ENCODE assay signal across 20 cellular contexts in the genomic region with DNA sequence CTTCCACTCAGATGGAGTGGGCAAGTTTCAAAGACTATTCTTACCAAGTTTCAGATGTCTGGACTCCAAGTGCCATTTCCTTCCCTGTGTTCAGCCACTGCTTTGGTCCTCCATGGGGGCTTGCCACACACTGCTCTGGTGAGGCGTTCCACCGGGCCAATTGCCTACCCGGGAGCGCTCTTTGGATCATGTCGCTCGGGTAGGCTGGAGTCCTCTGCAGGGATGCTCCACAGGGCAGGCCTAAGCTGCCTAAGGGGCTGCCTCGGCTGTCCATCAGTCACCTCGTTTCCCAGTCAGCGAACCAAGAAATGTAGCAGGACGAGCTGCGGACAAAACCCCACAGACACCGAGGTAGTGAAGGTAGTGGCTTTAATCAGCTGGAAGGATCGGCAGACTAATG.
DNase-seq lines count a peak whose midpoint lies in the region; ATAC-seq, FAIRE-seq and TF ChIP-seq lines count a peak whose summit lies in the region.
"Had no signal": no experiment of that assay in that cellular context is flagged by ENCODE, and none has a peak within 500 bp of the region (broad histone marks: within the 10 kb centered on the region; RNA-seq: fewer than 3 reads in every experiment).

No MANE protein-coding gene starts in this region.

- H4K20me1 ChIP-seq in astrocyte (ENCODE audit: insufficient read depth, low read length) (no peaks in the 10 kb centered on the region), H1 (replicated peaks in 1 of 2; ENCODE audit: control insufficient read depth in 1 of 2, insufficient read depth in 2 of 2, low read length in 2 of 2) (no peaks in the 10 kb centered on the region)
- H4K20me1 ChIP-seq: BLaER1 treated with 17β-estradiol and CSF1 and Interleukin-3, amounts not matched to agents 10 nM and 100 nM had no signal

- no peak overlapping the region for H2BK5ac ChIP-seq in H1 (ENCODE audit: low read depth, low read length)
- H2BK5ac ChIP-seq in trophoblast cell (ENCODE audit: low read depth, low read length, poor library complexity): peak overlapping the region; percentile 89

- no peak overlapping the region for H4K12ac ChIP-seq in trophoblast cell (ENCODE audit: low read depth, low read length)

- H3K4ac ChIP-seq in H1 (replicated peaks; ENCODE audit: insufficient read length, low read depth, low read length) (no peak overlapping the region), trophoblast cell (ENCODE audit: low read depth, low read length) (peak overlapping the region; percentile 34)

- H3K23ac ChIP-seq in H1 (ENCODE audit: insufficient read length) (no peak overlapping the region), trophoblast cell (ENCODE audit: low read length) (no peak overlapping the region)

- no peak overlapping the region for H3K14ac ChIP-seq in H1 (ENCODE audit: insufficient read length)
- H3K14ac ChIP-seq in trophoblast cell (ENCODE audit: low read length): peak overlapping the region; percentile 91

- no peak overlapping the region for H2BK20ac ChIP-seq in H1 (ENCODE audit: low read length)

- TF ChIP-seq RAD21 in H1 (IDR thresholded peaks at IDR 0.05 in 1 of 2, conservative IDR thresholded peaks at IDR 0.05 in 1 of 2; ENCODE audit: low read depth in 2 of 2, low read length in 2 of 2): no peak

- no peaks in the 10 kb centered on the region for H3K23me2 ChIP-seq in H1 (ENCODE audit: low read depth, low read length)

- no peak overlapping the region for H3K4me2 ChIP-seq in astrocyte (ENCODE audit: low read length)
- H3K4me2 ChIP-seq in H1 (ENCODE audit: insufficient read depth in 1 of 2, low read depth in 2 of 2, low read length in 2 of 2): no peak overlapping the region
- no peak overlapping the region for H3K4me2 ChIP-seq in trophoblast cell (ENCODE audit: low read length)
- H3K4me2 ChIP-seq: A549; BLaER1 treated with 17β-estradiol and CSF1 and Interleukin-3, amounts not matched to agents 10 nM and 100 nM had no signal

- H3K18ac ChIP-seq in H1 (ENCODE audit: extremely low read depth, low read length) (no peak overlapping the region), trophoblast cell (ENCODE audit: low read length) (peak overlapping the region; percentile 37)

- H3K27ac ChIP-seq in astrocyte (ENCODE audit: low read depth, low read length) (no peak overlapping the region), H1 (ENCODE audit: low read depth, low read length) (no peak overlapping the region), trophoblast cell (ENCODE audit: low read depth, low read length) (peak overlapping the region; percentile 82), testis (no peak overlapping the region)
- H3K27ac ChIP-seq: 22Rv1; A549; BLaER1 treated with 17β-estradiol and CSF1 and Interleukin-3, amounts not matched to agents 10 nM and 100 nM; C4-2B had no signal

- CTCF ChIA-PET in H1 (lab: Charles Lee; ENCODE audit: partially characterized antibody): no interaction called here

- DNase-seq in astrocyte (ENCODE audit: low read depth): no peak
- DNase-seq in H1 (ENCODE audit: low read depth in 1 of 2, low spot score in 2 of 2): no peak
- DNase-seq in trophoblast cell: peak; percentile 26 to 53
- DNase-seq in testis: no peak
- no peak for DNase-seq in stimulated activated naive B cell treated with anti-CD40 and anti-IgM and Interleukin-4, amounts not matched to agents 10 μg/mL and 1 μg/mL and 100 μg/mL, for 72 hours
- DNase-seq: AML-193; Caco-2; Calu3; CD4-positive, alpha-beta T cell; CD8-positive, alpha-beta T cell; DMS79 treated with DMSO at 0.1 percent for 48 hours; GF-D8 had no signal

- peak overlapping the region; percentile 14; the same call in 1 of the 2 replicates for H4K8ac ChIP-seq in H1 (ENCODE audit: extremely low read depth, insufficient read depth, low read length)
- H4K8ac ChIP-seq in trophoblast cell (ENCODE audit: low read depth, low read length): peak overlapping the region; percentile 76

- no peak overlapping the region for H3K9ac ChIP-seq in astrocyte (ENCODE audit: low read length)
- no peak overlapping the region for H3K9ac ChIP-seq in H1 (replicated peaks in 1 of 4; ENCODE audit: extremely low read depth in 1 of 4, low read depth in 3 of 4, low read length in 3 of 4)
- H3K9ac ChIP-seq in trophoblast cell (ENCODE audit: low read length): no peak overlapping the region
- H3K9ac ChIP-seq: BLaER1 treated with 17β-estradiol and CSF1 and Interleukin-3, amounts not matched to agents 10 nM and 100 nM had no signal

- H3K4me3 ChIP-seq in astrocyte (ENCODE audit: insufficient read depth, low read depth, low read length) (no peak overlapping the region), H1 (ENCODE audit: extremely low read depth in 1 of 4, insufficient read depth in 2 of 4, low read depth in 3 of 4, low read length in 4 of 4) (no peak overlapping the region), trophoblast cell (ENCODE audit: low read depth, low read length) (peak overlapping the region; percentile 56), testis (no peak overlapping the region)
- H3K4me3 ChIP-seq: A549; BLaER1 treated with 17β-estradiol and CSF1 and Interleukin-3, amounts not matched to agents 10 nM and 100 nM had no signal

- no peak for ATAC-seq in stimulated activated naive B cell treated with anti-CD40 and anti-IgM and Interleukin-4, amounts not matched to agents 10 μg/mL and 1 μg/mL and 100 μg/mL, for 72 hours (replicated peaks)
- ATAC-seq: A549; CD8-positive, alpha-beta T cell had no signal

- H3K36me3 ChIP-seq in astrocyte (ENCODE audit: insufficient read depth, low read length) (no peaks in the 10 kb centered on the region), H1 (ENCODE audit: control insufficient read depth in 2 of 4, insufficient read depth in 4 of 4, low read length in 3 of 4) (no peaks in the 10 kb centered on the region), trophoblast cell (ENCODE audit: control insufficient read depth in 1 of 2, insufficient read depth in 2 of 2, low read length in 2 of 2) (peaks cover 2 to 4% of the 10 kb centered on the region in 2 experiments), testis (ENCODE audit: low read depth, missing control alignments) (no peaks in the 10 kb centered on the region)
- H3K36me3 ChIP-seq: BLaER1 treated with 17β-estradiol and CSF1 and Interleukin-3, amounts not matched to agents 10 nM and 100 nM had no signal

- H3K9me3 ChIP-seq in astrocyte (ENCODE audit: insufficient read depth, low read depth, low read length) (no peaks in the 10 kb centered on the region), H1 (ENCODE audit: insufficient read depth in 2 of 2, low read depth in 1 of 2, low read length in 1 of 2) (no peaks in the 10 kb centered on the region), trophoblast cell (ENCODE audit: insufficient read depth, low read depth, low read length) (no peaks in the 10 kb centered on the region), testis (no peaks in the 10 kb centered on the region)
- H3K9me3 ChIP-seq: A549, Caco-2 had no signal

- H2AFZ ChIP-seq in astrocyte (ENCODE audit: low read depth, low read length) (no peak overlapping the region), H1 (ENCODE audit: low read length) (no peak overlapping the region), trophoblast cell (ENCODE audit: insufficient read depth, low read length, poor library complexity) (peak overlapping the region; percentile 67)

- H2BK15ac ChIP-seq in H1 (ENCODE audit: low read length): no peak overlapping the region

- TF ChIP-seq CTCF in astrocyte (IDR thresholded peaks at IDR 0.05; ENCODE audit: insufficient read depth, low read depth, low read length): no peak
- no peak for TF ChIP-seq CTCF in H1 (IDR thresholded peaks at IDR 0.05; ENCODE audit: control extremely low read depth in 1 of 3, insufficient read depth in 1 of 3, low read depth in 1 of 3, low read length in 3 of 3)
- no peak for TF ChIP-seq CTCF in testis (IDR thresholded peaks at IDR 0.05)

- FAIRE-seq in astrocyte (lab: Jason Lieb, UNC): peak; percentile 72
- FAIRE-seq in H1 (lab: Jason Lieb, UNC): no peak
- FAIRE-seq: D721Med, G401.6, GM19239 had no signal

- H3K4me1 ChIP-seq in astrocyte (ENCODE audit: insufficient read depth, low read length) (no peaks in the 10 kb centered on the region), H1 (replicated peaks in 1 of 4; ENCODE audit: control insufficient read depth in 3 of 4, insufficient read depth in 4 of 4, low read length in 3 of 4) (no peaks in the 10 kb centered on the region), trophoblast cell (ENCODE audit: control insufficient read depth in 1 of 2, insufficient read depth in 2 of 2, low read length in 2 of 2) (peaks cover 4 to 8% of the 10 kb centered on the region in 2 experiments), testis (no peaks in the 10 kb centered on the region)
- H3K4me1 ChIP-seq: A549; BLaER1 treated with 17β-estradiol and CSF1 and Interleukin-3, amounts not matched to agents 10 nM and 100 nM had no signal

- no peak overlapping the region for H3K27ac Mint-ChIP-seq in astrocyte (ENCODE audit: unreplicated experiment)
- no peak overlapping the region for H3K27ac Mint-ChIP-seq in stimulated activated naive B cell treated with anti-CD40 and anti-IgM and Interleukin-4, amounts not matched to agents 10 μg/mL and 1 μg/mL and 100 μg/mL, for 72 hours
- H3K27ac Mint-ChIP-seq: B cell; CD4-positive, alpha-beta T cell; CD8-positive, alpha-beta T cell had no signal

- H3K79me1 ChIP-seq in H1 (ENCODE audit: low read depth, low read length) (no peaks in the 10 kb centered on the region), trophoblast cell (ENCODE audit: low read length) (peaks cover 15% of the 10 kb centered on the region)

- H4K91ac ChIP-seq in H1 (replicated peaks; ENCODE audit: insufficient read length, low read length) (no peak overlapping the region), trophoblast cell (ENCODE audit: low read depth, low read length) (peak overlapping the region; percentile 93)

- H4K5ac ChIP-seq in H1 (ENCODE audit: insufficient read length, low read depth, low read length): no peak overlapping the region

- TF ChIP-seq POLR2A in H1 (IDR thresholded peaks at IDR 0.05; ENCODE audit: control extremely low read depth in 1 of 2, low read depth in 2 of 2, low read length in 2 of 2) (no peak), testis (IDR thresholded peaks at IDR 0.05) (no peak)

- H2BK120ac ChIP-seq in H1 (replicated peaks; ENCODE audit: low read depth, low read length): no peak overlapping the region
- peak overlapping the region; percentile 64 for H2BK120ac ChIP-seq in trophoblast cell (ENCODE audit: insufficient read depth, low read length, poor library complexity)

- WGBS in H1 (ENCODE audit: extremely low coverage in 1 of 2, insufficient coverage in 1 of 2, insufficient read length in 1 of 2, insufficient replicate concordance in 2 of 2, low coverage in 1 of 2, low lambda C conversion rate in 2 of 2, missing lambda C conversion rate in 1 of 2), 2 experiments: 96% methylated on average over 11 of the region's 13 CpGs; no CpG with 5 or more reads in 1 of the 2 experiments
- WGBS in trophoblast cell (ENCODE audit: extremely low coverage, insufficient coverage, insufficient read length): no CpG with 5 or more reads among the region's 13 CpGs
- WGBS in testis, 2 donors: 61% methylated on average over 3 of the region's 13 CpGs; no CpG with 5 or more reads in 1 of the 2 donors

- H2AK5ac ChIP-seq in H1 (ENCODE audit: low read depth, low read length): no peak overlapping the region
- no peak overlapping the region for H2AK5ac ChIP-seq in trophoblast cell (ENCODE audit: low read length)

- H3K4me3 Mint-ChIP-seq in astrocyte (ENCODE audit: unreplicated experiment): no peak overlapping the region
- H3K4me3 Mint-ChIP-seq in stimulated activated naive B cell treated with anti-CD40 and anti-IgM and Interleukin-4, amounts not matched to agents 10 μg/mL and 1 μg/mL and 100 μg/mL, for 72 hours: no peak overlapping the region
- H3K4me3 Mint-ChIP-seq: B cell; CD4-positive, alpha-beta T cell; CD8-positive, alpha-beta T cell had no signal

- no peak for TF ChIP-seq EP300 in H1 (IDR thresholded peaks at IDR 0.05; ENCODE audit: borderline replicate concordance in 1 of 2, low read depth in 2 of 2, low read length in 2 of 2)

- H3K4me1 Mint-ChIP-seq in astrocyte (ENCODE audit: low read depth, unreplicated experiment): peaks cover 3% of the 10 kb centered on the region
- peaks cover 3 to 8% of the 10 kb centered on the region in 2 donors for H3K4me1 Mint-ChIP-seq in stimulated activated naive B cell treated with anti-CD40 and anti-IgM and Interleukin-4, amounts not matched to agents 10 μg/mL and 1 μg/mL and 100 μg/mL, for 72 hours

- H3K9me3 Mint-ChIP-seq in astrocyte (ENCODE audit: unreplicated experiment): peaks cover 5% of the 10 kb centered on the region
- H3K9me3 Mint-ChIP-seq in stimulated activated naive B cell treated with anti-CD40 and anti-IgM and Interleukin-4, amounts not matched to agents 10 μg/mL and 1 μg/mL and 100 μg/mL, for 72 hours: peaks cover 2 to 4% of the 10 kb centered on the region in 2 donors

- no peaks in the 10 kb centered on the region for H3K36me3 Mint-ChIP-seq in astrocyte (ENCODE audit: low read depth, unreplicated experiment)
- H3K36me3 Mint-ChIP-seq in stimulated activated naive B cell treated with anti-CD40 and anti-IgM and Interleukin-4, amounts not matched to agents 10 μg/mL and 1 μg/mL and 100 μg/mL, for 72 hours: peaks cover 3 to 4% of the 10 kb centered on the region in 2 donors
- H3K36me3 Mint-ChIP-seq: CD8-positive, alpha-beta T cell had no signal

- no peak overlapping the region for H3K56ac ChIP-seq in H1 (replicated peaks; ENCODE audit: insufficient read length, low read depth, low read length)

- POLR2A ChIA-PET in H1 (lab: Charles Lee; ENCODE audit: partially characterized antibody): no interaction called here

- H3K27me3 Mint-ChIP-seq in astrocyte (ENCODE audit: low read depth, unreplicated experiment): no peaks in the 10 kb centered on the region
- no peaks in the 10 kb centered on the region for H3K27me3 Mint-ChIP-seq in stimulated activated naive B cell treated with anti-CD40 and anti-IgM and Interleukin-4, amounts not matched to agents 10 μg/mL and 1 μg/mL and 100 μg/mL, for 72 hours
- H3K27me3 Mint-ChIP-seq: B cell; CD4-positive, alpha-beta T cell had no signal

- H3K27me3 ChIP-seq in astrocyte (ENCODE audit: insufficient read depth, low read length) (no peaks in the 10 kb centered on the region), H1 (replicated peaks in 1 of 4; ENCODE audit: control insufficient read depth in 3 of 4, extremely low read depth in 1 of 4, insufficient read depth in 3 of 4, low read length in 3 of 4) (no peaks in the 10 kb centered on the region), trophoblast cell (ENCODE audit: insufficient read depth, low read length) (no peaks in the 10 kb centered on the region), testis (no peaks in the 10 kb centered on the region)

- H2BK12ac ChIP-seq in H1 (ENCODE audit: low read depth, low read length): no peak overlapping the region
- H2BK12ac ChIP-seq in trophoblast cell (ENCODE audit: low read length): peak overlapping the region; percentile 43

- intact Hi-C loops in testis (cut with DNase I; ENCODE audit: low total_unique reads): no loop called here

- no peaks in the 10 kb centered on the region for H3K79me2 ChIP-seq in astrocyte (ENCODE audit: insufficient read depth, low read length)
- no peaks in the 10 kb centered on the region for H3K79me2 ChIP-seq in H1 (ENCODE audit: control insufficient read depth in 1 of 2, insufficient read depth in 2 of 2, low read length in 2 of 2)
- H3K79me2 ChIP-seq in trophoblast cell (ENCODE audit: control insufficient read depth, insufficient read depth, low read length, poor library complexity): peaks cover 7% of the 10 kb centered on the region

Comparison
In these comparisons a context has a peak if more than half of its experiments do, and no peak if none do; other contexts are left out.
1. DNase-seq: peak in trophoblast cell (2 of 2); none in astrocyte (single experiment), H1 (0 of 2), testis (single experiment) and stimulated activated naive B cell treated with anti-CD40 and anti-IgM and Interleukin-4, amounts not matched to agents 10 μg/mL and 1 μg/mL and 100 μg/mL, for 72 hours (single experiment).